ENCODE assay signal across 8 cellular contexts in the genomic region with DNA sequence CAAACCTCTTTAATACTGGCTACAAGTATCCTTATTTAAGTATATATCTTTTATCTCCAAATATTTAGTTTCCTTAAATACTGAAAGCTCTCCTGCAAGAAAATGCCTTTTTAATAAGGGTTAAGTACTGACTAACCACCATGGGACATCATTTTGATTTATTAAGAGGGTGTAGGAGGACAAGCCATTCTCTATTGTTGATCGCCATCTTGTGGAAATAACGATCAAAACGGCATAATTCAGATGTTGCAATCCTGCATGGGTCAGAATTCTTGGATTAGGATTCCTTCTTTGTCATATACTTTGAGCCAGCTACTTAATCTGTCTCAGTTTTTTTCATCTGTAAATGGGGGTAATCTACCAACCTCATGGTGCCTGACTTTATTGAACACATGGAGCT. TPM values are rescaled to one million over a fixed set of nuclear protein-coding genes. Genes with fewer than 3 reads are reported as not detected.
DNase-seq lines count a peak whose midpoint lies in the region; ATAC-seq and TF ChIP-seq lines count a peak whose summit lies in the region.

No MANE protein-coding gene starts in this region.

- H3K9me3 ChIP-seq in ascending aorta = no peaks in the 10 kb centered on the region

- peak; percentile 53 to 65 (median 63) for TF ChIP-seq CTCF in ascending aorta (IDR thresholded peaks at IDR 0.05)

- no peak overlapping the region for H3K27ac ChIP-seq in ascending aorta

- peaks cover 0 to 13% of the 10 kb centered on the region in 2 donors for H3K4me1 ChIP-seq in ascending aorta

- intact Hi-C loops in ascending aorta (cut with DNase I) = loop anchor here (1.0 to 10.0 kb wide), 3 partner anchors 48 to 310 kb away; no protein-coding TSS in a partner anchor

- H3K4me3 ChIP-seq in ascending aorta = no peak overlapping the region

- H3K36me3 ChIP-seq in ascending aorta = no peaks in the 10 kb centered on the region

- no peaks in the 10 kb centered on the region for H3K27me3 ChIP-seq in ascending aorta

- DNase-seq in DMS153 treated with DMSO at 0.1 percent for 48 hours (lab: John Stamatoyannopoulos, UW; ENCODE audit: unreplicated experiment) = peak; percentile 5
- peak; percentile 38 for DNase-seq in NCI-H1048 (lab: John Stamatoyannopoulos, UW)
- no peak for DNase-seq in ascending aorta (ENCODE audit: low spot score in 2 of 2)
- peak; percentile 57 for DNase-seq in inferior parietal cortex (ENCODE audit: extremely low spot score)
- no peak for DNase-seq in T1000 (lab: John Stamatoyannopoulos, UW)
- no peak for DNase-seq in stimulated activated CD4-positive, alpha-beta T cell treated with anti-CD3 and anti-CD28 coated beads, Interleukin-4, amount 100 ng/mL, for 1 hour
- no peak for DNase-seq in ecto neural progenitor cell (ENCODE audit: low spot score)

- no peak for ATAC-seq in GM19452 (IDR thresholded peaks at IDR 0.05; ENCODE audit: unreplicated experiment)

RNA-seq across cellular contexts. Expression of gene C5orf46, which starts 28.7 kb away (rescaled TPM):
- 62.8 TPM for total RNA-seq in ascending aorta

RNA-seq across cellular contexts. Expression of gene SCGB3A2, which starts 56.5 kb away (rescaled TPM):
- not detected for total RNA-seq in ascending aorta

Comparison
In these comparisons a context has a peak if more than half of its experiments do, and no peak if none do; other contexts are left out.
1. DNase-seq: peak in DMS153 treated with DMSO at 0.1 percent for 48 hours (single experiment), NCI-H1048 (single experiment) and inferior parietal cortex (single experiment); none in ascending aorta (0 of 2), T1000 (single experiment), stimulated activated CD4-positive, alpha-beta T cell treated with anti-CD3 and anti-CD28 coated beads, Interleukin-4, amount 100 ng/mL, for 1 hour (single experiment) and ecto neural progenitor cell (single experiment).